ENCODE assay signal across 36 cellular contexts in the genomic region with DNA sequence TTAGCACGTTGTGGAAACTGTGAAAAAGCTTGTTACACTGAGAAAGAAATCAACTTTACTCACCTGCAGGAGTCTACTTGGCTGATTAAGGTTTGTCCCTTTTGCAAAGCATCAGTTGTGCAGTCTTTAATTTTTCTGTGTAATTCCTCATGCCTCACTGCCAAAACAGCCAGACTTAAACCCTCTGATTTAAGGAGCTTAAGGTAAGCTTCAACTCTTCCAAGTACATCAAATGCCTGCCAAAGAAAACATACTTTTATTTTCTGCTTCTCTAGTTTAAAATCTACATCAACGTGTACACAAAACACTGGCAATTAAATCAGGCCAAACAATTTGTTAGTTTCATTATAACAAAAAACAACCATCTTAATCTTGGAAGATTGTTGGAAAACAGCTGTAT.
"Had no signal": no experiment of that assay in that cellular context is flagged by ENCODE, and none has a peak within 500 bp of the region (broad histone marks: within the 10 kb centered on the region; RNA-seq: fewer than 3 reads in every experiment).

No MANE protein-coding gene starts in this region.

- H3K9ac ChIP-seq: SK-N-SH had no signal

- H3K27ac ChIP-seq: Peyer's patch, SJSA1 had no signal

- DNase-seq: activated B cell treated with CpG ODN at 0.5 μM for 24 hours; activated CD4-positive, alpha-beta memory T cell treated with anti-CD3 and anti-CD28 coated beads for 36 hours; activated CD4-positive, alpha-beta T cell treated with anti-CD3 and anti-CD28 coated beads for 4 hours; activated CD4-positive, alpha-beta T cell treated with anti-CD3 and anti-CD28 coated beads, Interleukin-2, amount 50 U/mL, for 1 hour; activated CD4-positive, CD25-positive, alpha-beta regulatory T cell treated with anti-CD3 and anti-CD28 coated beads, Interleukin-2, amount 50 U/mL, for 72 hours; activated CD8-positive, alpha-beta memory T cell treated with anti-CD3 and anti-CD28 coated beads for 24 hours; activated CD8-positive, alpha-beta memory T cell treated with anti-CD3 and anti-CD28 coated beads, Interleukin-2, amount 10 ng/mL, durations not matched to agents 7 days and 5 days; activated CD8-positive, alpha-beta memory T cell treated with anti-CD3 and anti-CD28 coated beads, Interleukin-2, amount 50 U/mL, for 48 hours; activated effector memory CD4-positive, alpha-beta T cell treated with Interleukin-2 at 50 U/mL for 16 hours; activated naive CD4-positive, alpha-beta T cell treated with anti-CD3 and anti-CD28 coated beads, Interleukin-2, amount 10 ng/mL, durations not matched to agents 7 days and 5 days; activated T-cell treated with anti-CD3 and anti-CD28 coated beads, Interleukin-2, amount 50 U/mL, for 48 hours; caudate nucleus; cerebellar nuclear complex; Karpas-422; KBM-7; MG63; NCI-H1092; NCI-H1436 treated with DMSO at 0.1 percent for 48 hours; NCI-H187; NCI-H2029 treated with DMSO at 0.1 percent for 48 hours; NCI-H2107; NCI-H2171; NCI-H2227 treated with DMSO at 0.1 percent for 48 hours; NCI-H446 treated with DMSO at 0.1 percent for 48 hours; NCI-H69; NK-92 treated with Interleukin-12 subunit alpha and Interleukin-12 subunit beta, amount 100 ng/mL, for 24 hours; PC-3; Peyer's patch; RPMI8226; SHP77 treated with DMSO at 0.1 percent for 48 hours; SK-N-SH had no signal

- H3K4me2 ChIP-seq: SK-N-SH had no signal

- H3K4me3 ChIP-seq: MG63, Peyer's patch, SJSA1 had no signal

- H3K9me3 ChIP-seq: MG63, Peyer's patch, SJSA1, SK-N-SH had no signal

- H3K27me3 ChIP-seq: MG63, Peyer's patch, SJSA1 had no signal

- H3K4me3 Mint-ChIP-seq: activated B cell treated with CpG ODN at 0.5 μM for 24 hours; activated CD4-positive, alpha-beta memory T cell treated with anti-CD3 and anti-CD28 coated beads for 36 hours; activated CD8-positive, alpha-beta memory T cell treated with anti-CD3 and anti-CD28 coated beads, Interleukin-2, amount 10 ng/mL, durations not matched to agents 7 days and 5 days; activated naive CD4-positive, alpha-beta T cell treated with anti-CD3 and anti-CD28 coated beads, Interleukin-2, amount 10 ng/mL, durations not matched to agents 7 days and 5 days; activated naive CD8-positive, alpha-beta T cell; brain; T-helper 1 cell treated with Interleukin-12 subunit alpha and Interleukin-12 subunit beta and Interleukin-4 antibody, amounts not matched to agents 30 μg/mL and 1 μg/mL, for 36 hours; T-helper 2 cell treated with Interferon-gamma antibody and Interleukin-4, amounts not matched to agents 5 μg/mL and 100 μg/mL, for 36 hours had no signal

- H3K36me3 Mint-ChIP-seq: activated CD4-positive, alpha-beta memory T cell treated with anti-CD3 and anti-CD28 coated beads for 36 hours; activated CD8-positive, alpha-beta memory T cell treated with anti-CD3 and anti-CD28 coated beads, Interleukin-2, amount 10 ng/mL, durations not matched to agents 7 days and 5 days had no signal

- H3K27ac Mint-ChIP-seq: activated B cell treated with CpG ODN at 0.5 μM for 24 hours; activated CD4-positive, alpha-beta memory T cell treated with anti-CD3 and anti-CD28 coated beads for 36 hours; activated CD8-positive, alpha-beta memory T cell treated with anti-CD3 and anti-CD28 coated beads, Interleukin-2, amount 10 ng/mL, durations not matched to agents 7 days and 5 days; activated naive CD4-positive, alpha-beta T cell treated with anti-CD3 and anti-CD28 coated beads, Interleukin-2, amount 10 ng/mL, durations not matched to agents 7 days and 5 days; activated naive CD8-positive, alpha-beta T cell; T-helper 1 cell treated with Interleukin-12 subunit alpha and Interleukin-12 subunit beta and Interleukin-4 antibody, amounts not matched to agents 30 μg/mL and 1 μg/mL, for 36 hours; T-helper 2 cell treated with Interferon-gamma antibody and Interleukin-4, amounts not matched to agents 5 μg/mL and 100 μg/mL, for 36 hours had no signal

- H3K36me3 ChIP-seq: MG63, Peyer's patch, SJSA1 had no signal

- H3K4me1 ChIP-seq: Peyer's patch, SJSA1 had no signal

- ATAC-seq: activated CD8-positive, alpha-beta memory T cell treated with anti-CD3 and anti-CD28 coated beads, Interleukin-2, amount 10 ng/mL, durations not matched to agents 7 days and 5 days; PC-3 had no signal

- H3K9me3 Mint-ChIP-seq: activated B cell treated with CpG ODN at 0.5 μM for 24 hours; activated CD4-positive, alpha-beta memory T cell treated with anti-CD3 and anti-CD28 coated beads for 36 hours; activated naive CD4-positive, alpha-beta T cell treated with anti-CD3 and anti-CD28 coated beads, Interleukin-2, amount 10 ng/mL, durations not matched to agents 7 days and 5 days; T-helper 1 cell treated with Interleukin-12 subunit alpha and Interleukin-12 subunit beta and Interleukin-4 antibody, amounts not matched to agents 30 μg/mL and 1 μg/mL, for 36 hours; T-helper 2 cell treated with Interferon-gamma antibody and Interleukin-4, amounts not matched to agents 5 μg/mL and 100 μg/mL, for 36 hours had no signal

- H3K27me3 Mint-ChIP-seq: activated B cell treated with CpG ODN at 0.5 μM for 24 hours; activated CD4-positive, alpha-beta memory T cell treated with anti-CD3 and anti-CD28 coated beads for 36 hours; activated naive CD4-positive, alpha-beta T cell treated with anti-CD3 and anti-CD28 coated beads, Interleukin-2, amount 10 ng/mL, durations not matched to agents 7 days and 5 days; activated naive CD8-positive, alpha-beta T cell had no signal

- H3K4me1 Mint-ChIP-seq: activated B cell treated with CpG ODN at 0.5 μM for 24 hours; activated CD8-positive, alpha-beta memory T cell treated with anti-CD3 and anti-CD28 coated beads, Interleukin-2, amount 10 ng/mL, durations not matched to agents 7 days and 5 days; activated naive CD4-positive, alpha-beta T cell treated with anti-CD3 and anti-CD28 coated beads, Interleukin-2, amount 10 ng/mL, durations not matched to agents 7 days and 5 days had no signal
